Comparison of ENCODE assay signal across 1 cellular context in the genomic region with DNA sequence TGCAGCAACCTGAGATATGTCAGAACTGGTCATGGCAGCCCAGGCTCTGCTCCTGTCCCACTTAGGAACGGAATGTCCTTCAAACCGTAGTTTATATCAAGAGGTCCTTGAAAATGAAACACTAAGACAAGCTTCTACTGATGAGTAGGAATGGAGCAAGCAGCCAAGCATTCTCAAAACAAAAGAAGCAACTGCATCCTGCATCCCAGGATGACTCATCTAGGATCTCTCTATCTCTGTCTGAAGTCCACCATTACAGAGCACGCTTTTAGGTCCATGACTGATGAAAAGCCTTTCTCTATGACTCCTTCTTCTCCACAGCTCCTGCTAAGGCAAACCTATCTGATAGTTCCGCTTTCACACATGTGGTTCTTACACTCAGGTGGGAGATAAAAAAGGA.
TF ChIP-seq lines count a peak whose summit lies in the region.

No MANE protein-coding gene starts in this region.

TF ChIP-seq in GM23338, 12 proteins besides CTCF, POLR2A, EP300 and RAD21 (continued from another document):
- TF ChIP-seq, protein P1, sequence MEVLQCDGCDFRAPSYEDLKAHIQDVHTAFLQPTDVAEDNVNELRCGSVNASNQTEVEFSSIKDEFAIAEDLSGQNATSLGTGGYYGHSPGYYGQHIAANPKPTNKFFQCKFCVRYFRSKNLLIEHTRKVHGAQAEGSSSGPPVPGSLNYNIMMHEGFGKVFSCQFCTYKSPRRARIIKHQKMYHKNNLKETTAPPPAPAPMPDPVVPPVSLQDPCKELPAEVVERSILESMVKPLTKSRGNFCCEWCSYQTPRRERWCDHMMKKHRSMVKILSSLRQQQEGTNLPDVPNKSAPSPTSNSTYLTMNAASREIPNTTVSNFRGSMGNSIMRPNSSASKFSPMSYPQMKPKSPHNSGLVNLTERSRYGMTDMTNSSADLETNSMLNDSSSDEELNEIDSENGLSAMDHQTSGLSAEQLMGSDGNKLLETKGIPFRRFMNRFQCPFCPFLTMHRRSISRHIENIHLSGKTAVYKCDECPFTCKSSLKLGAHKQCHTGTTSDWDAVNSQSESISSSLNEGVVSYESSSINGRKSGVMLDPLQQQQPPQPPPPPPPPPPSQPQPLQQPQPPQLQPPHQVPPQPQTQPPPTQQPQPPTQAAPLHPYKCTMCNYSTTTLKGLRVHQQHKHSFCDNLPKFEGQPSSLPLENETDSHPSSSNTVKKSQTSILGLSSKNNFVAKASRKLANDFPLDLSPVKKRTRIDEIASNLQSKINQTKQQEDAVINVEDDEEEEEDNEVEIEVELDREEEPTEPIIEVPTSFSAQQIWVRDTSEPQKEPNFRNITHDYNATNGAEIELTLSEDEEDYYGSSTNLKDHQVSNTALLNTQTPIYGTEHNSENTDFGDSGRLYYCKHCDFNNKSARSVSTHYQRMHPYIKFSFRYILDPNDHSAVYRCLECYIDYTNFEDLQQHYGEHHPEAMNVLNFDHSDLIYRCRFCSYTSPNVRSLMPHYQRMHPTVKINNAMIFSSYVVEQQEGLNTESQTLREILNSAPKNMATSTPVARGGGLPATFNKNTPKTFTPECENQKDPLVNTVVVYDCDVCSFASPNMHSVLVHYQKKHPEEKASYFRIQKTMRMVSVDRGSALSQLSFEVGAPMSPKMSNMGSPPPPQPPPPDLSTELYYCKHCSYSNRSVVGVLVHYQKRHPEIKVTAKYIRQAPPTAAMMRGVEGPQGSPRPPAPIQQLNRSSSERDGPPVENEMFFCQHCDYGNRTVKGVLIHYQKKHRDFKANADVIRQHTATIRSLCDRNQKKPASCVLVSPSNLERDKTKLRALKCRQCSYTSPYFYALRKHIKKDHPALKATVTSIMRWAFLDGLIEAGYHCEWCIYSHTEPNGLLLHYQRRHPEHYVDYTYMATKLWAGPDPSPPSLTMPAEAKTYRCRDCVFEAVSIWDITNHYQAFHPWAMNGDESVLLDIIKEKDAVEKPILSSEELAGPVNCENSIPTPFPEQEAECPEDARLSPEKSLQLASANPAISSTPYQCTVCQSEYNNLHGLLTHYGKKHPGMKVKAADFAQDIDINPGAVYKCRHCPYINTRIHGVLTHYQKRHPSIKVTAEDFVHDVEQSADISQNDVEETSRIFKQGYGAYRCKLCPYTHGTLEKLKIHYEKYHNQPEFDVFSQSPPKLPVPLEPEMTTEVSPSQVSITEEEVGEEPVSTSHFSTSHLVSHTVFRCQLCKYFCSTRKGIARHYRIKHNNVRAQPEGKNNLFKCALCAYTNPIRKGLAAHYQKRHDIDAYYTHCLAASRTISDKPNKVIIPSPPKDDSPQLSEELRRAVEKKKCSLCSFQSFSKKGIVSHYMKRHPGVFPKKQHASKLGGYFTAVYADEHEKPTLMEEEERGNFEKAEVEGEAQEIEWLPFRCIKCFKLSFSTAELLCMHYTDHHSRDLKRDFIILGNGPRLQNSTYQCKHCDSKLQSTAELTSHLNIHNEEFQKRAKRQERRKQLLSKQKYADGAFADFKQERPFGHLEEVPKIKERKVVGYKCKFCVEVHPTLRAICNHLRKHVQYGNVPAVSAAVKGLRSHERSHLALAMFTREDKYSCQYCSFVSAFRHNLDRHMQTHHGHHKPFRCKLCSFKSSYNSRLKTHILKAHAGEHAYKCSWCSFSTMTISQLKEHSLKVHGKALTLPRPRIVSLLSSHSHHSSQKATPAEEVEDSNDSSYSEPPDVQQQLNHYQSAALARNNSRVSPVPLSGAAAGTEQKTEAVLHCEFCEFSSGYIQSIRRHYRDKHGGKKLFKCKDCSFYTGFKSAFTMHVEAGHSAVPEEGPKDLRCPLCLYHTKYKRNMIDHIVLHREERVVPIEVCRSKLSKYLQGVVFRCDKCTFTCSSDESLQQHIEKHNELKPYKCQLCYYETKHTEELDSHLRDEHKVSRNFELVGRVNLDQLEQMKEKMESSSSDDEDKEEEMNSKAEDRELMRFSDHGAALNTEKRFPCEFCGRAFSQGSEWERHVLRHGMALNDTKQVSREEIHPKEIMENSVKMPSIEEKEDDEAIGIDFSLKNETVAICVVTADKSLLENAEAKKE (CRISPR knock-in tag; IDR thresholded peaks at IDR 0.05): no peak
- TF ChIP-seq CREB1 (CRISPR knock-in tag; IDR thresholded peaks at IDR 0.05; ENCODE audit: low read depth) (no peak), EZH2phosphoT487 (IDR thresholded peaks at IDR 0.05; ENCODE audit: unreplicated experiment) (no peak), EZH2 (IDR thresholded peaks at IDR 0.05; ENCODE audit: low read depth, unreplicated experiment) (no peak), ZNF331 (CRISPR knock-in tag; IDR thresholded peaks at IDR 0.05; ENCODE audit: low read depth) (no peak), NANOG (IDR thresholded peaks at IDR 0.05; ENCODE audit: borderline replicate concordance) (no peak), POLR2AphosphoS5 (IDR thresholded peaks at IDR 0.05; ENCODE audit: low read depth) (no peak), JUNB (IDR thresholded peaks at IDR 0.05; ENCODE audit: unreplicated experiment) (no peak)
- TF ChIP-seq, protein P2, sequence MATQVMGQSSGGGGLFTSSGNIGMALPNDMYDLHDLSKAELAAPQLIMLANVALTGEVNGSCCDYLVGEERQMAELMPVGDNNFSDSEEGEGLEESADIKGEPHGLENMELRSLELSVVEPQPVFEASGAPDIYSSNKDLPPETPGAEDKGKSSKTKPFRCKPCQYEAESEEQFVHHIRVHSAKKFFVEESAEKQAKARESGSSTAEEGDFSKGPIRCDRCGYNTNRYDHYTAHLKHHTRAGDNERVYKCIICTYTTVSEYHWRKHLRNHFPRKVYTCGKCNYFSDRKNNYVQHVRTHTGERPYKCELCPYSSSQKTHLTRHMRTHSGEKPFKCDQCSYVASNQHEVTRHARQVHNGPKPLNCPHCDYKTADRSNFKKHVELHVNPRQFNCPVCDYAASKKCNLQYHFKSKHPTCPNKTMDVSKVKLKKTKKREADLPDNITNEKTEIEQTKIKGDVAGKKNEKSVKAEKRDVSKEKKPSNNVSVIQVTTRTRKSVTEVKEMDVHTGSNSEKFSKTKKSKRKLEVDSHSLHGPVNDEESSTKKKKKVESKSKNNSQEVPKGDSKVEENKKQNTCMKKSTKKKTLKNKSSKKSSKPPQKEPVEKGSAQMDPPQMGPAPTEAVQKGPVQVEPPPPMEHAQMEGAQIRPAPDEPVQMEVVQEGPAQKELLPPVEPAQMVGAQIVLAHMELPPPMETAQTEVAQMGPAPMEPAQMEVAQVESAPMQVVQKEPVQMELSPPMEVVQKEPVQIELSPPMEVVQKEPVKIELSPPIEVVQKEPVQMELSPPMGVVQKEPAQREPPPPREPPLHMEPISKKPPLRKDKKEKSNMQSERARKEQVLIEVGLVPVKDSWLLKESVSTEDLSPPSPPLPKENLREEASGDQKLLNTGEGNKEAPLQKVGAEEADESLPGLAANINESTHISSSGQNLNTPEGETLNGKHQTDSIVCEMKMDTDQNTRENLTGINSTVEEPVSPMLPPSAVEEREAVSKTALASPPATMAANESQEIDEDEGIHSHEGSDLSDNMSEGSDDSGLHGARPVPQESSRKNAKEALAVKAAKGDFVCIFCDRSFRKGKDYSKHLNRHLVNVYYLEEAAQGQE (IDR thresholded peaks at IDR 0.05; ENCODE audit: unreplicated experiment): no peak
- TF ChIP-seq, protein P3, sequence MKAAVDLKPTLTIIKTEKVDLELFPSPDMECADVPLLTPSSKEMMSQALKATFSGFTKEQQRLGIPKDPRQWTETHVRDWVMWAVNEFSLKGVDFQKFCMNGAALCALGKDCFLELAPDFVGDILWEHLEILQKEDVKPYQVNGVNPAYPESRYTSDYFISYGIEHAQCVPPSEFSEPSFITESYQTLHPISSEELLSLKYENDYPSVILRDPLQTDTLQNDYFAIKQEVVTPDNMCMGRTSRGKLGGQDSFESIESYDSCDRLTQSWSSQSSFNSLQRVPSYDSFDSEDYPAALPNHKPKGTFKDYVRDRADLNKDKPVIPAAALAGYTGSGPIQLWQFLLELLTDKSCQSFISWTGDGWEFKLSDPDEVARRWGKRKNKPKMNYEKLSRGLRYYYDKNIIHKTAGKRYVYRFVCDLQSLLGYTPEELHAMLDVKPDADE (IDR thresholded peaks at IDR 0.05): no peak
